Comparison of ENCODE assay signal across 1 cellular context in the genomic region with DNA sequence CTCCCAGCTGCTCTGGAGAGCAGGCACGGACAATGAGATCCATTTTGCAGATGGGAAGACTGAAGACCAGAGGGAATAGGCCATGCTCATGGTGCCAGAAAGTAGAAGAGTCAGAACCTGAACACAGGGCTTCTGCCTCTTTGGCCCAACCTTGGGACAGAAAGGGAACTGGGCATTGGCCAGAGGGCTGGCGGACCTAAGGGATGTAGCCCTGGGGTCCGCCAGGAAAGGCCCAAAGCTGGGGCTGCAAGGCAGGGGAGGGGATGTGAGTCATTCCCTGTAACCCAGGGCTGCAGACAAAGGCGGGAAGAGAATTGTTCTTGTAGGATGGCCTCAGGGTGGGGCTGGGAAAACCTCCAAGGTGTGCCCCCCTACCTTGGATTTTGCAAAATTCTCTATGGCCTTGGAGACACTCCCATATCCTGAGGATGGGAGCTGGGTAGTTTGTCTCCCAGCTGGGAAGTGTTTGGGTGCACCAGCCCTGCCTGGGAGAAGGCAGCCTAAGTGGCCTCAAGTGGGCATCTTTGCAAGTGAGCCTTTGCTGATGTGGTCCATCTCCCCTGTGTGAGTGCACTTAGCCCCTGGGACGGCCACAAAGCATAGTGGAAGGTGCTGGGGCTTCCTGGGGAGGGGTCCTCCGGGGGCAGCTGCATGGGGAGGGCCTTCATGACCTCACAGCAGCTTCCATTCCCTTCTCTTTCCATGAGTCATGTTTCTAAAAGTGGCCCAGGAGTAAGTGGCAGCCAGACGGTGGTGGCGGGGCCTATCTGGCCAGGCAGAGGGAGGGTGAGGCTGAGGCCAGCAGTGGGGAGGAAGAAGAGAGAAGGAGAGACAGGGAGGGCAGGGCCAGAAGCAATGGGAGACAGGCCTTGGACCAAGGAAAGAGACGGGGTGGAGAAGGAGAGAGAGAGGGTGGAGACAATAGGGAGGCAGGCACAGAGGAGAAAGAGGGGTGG.
A peak's percentile ranks its signal among the peaks of the same experiment; 100 is the strongest.
TF ChIP-seq lines count a peak whose summit lies in the region.

No MANE protein-coding gene starts in this region.

TF ChIP-seq in endothelial cell of umbilical vein, 7 proteins besides CTCF, POLR2A, EP300 and RAD21:
- no peak for TF ChIP-seq GATA2 (IDR thresholded peaks at IDR 0.05; ENCODE audit: insufficient read depth, insufficient read length, low read depth, low read length)
- TF ChIP-seq, protein P1, sequence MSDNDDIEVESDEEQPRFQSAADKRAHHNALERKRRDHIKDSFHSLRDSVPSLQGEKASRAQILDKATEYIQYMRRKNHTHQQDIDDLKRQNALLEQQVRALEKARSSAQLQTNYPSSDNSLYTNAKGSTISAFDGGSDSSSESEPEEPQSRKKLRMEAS (IDR thresholded peaks at IDR 0.05; ENCODE audit: insufficient read depth, insufficient read length): no peak
- peak; percentile 70 for TF ChIP-seq JUN (IDR thresholded peaks at IDR 0.05; ENCODE audit: borderline replicate concordance, insufficient read depth, insufficient read length, low read depth)
- TF ChIP-seq FOS (IDR thresholded peaks at IDR 0.05; ENCODE audit: borderline replicate concordance, insufficient read depth, low read length): peak; percentile 27
- TF ChIP-seq EZH2 (IDR thresholded peaks at IDR 0.05; ENCODE audit: borderline replicate concordance, low read depth, low read length, severe bottlenecking): no peak
TF ChIP-seq in endothelial cell of umbilical vein: peak in this region for 2.
